Comparison of ENCODE assay signal across 1 cellular context in the genomic region with DNA sequence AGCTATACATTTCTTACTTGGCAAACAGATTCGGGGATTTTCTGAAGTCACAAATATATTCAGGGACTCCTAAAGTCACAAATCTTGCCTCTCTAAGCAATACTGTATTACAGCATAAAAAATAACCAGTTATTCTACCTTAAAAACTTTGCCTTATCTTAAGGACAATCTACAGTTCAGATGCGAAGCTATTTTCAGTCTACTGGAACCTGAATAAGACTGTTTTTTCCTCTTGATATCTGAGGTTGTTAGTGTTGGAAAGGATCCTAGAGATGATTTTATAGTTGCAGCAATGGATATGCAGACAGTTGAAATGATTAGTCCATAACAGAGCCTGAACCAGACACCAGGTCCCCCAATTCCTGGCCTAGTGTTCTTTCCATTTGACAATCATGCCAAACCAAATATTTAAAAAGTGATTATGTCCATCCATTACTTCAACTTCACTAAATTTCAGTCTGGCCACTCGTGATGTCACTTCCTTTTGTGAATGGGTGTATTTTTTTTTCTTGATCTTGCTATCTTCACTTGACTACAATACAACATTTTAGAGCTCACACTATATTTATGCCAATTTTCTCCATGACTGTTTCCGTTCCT.
TF ChIP-seq lines count a peak whose summit lies in the region.

No MANE protein-coding gene starts in this region.

TF ChIP-seq in A549, 52 proteins besides CTCF, POLR2A, EP300 and RAD21:
- TF ChIP-seq HMGXB4 (CRISPR knock-in tag; IDR thresholded peaks at IDR 0.05; ENCODE audit: borderline replicate concordance) = no peak
- TF ChIP-seq MAFK (IDR thresholded peaks at IDR 0.05; ENCODE audit: partially characterized antibody) = peak; percentile 14
